Comparison of ENCODE assay signal across 27 cellular contexts in the genomic region with DNA sequence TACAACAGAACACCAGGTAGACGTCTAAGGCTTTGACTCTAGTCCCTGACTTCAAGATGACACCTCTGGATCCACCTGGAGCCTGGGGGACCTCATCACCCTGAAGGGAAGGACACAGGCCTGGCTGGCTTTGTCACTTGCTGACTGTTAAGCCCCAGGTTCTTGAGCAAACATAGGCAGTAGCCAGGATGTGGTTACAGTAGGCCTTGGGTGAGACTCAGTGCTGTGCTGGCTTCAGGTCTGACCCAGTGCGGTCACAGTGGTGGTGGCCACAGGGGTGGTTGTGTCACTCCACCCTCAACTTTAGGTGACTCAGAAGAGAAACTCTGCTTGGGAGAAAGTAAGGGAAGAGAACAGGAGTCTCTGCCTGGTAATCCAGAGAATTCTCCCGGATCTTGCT.
"Had no signal": no experiment of that assay in that cellular context is flagged by ENCODE, and none has a peak within 500 bp of the region (broad histone marks: within the 10 kb centered on the region; RNA-seq: fewer than 3 reads in every experiment).

No MANE protein-coding gene starts in this region.

- H3K4me3 Mint-ChIP-seq: activated naive CD4-positive, alpha-beta T cell treated with anti-CD3 and anti-CD28 coated beads for 36 hours; activated naive CD8-positive, alpha-beta T cell treated with anti-CD3 and anti-CD28 coated beads, Interleukin-2, amount 10 ng/mL, durations not matched to agents 7 days and 5 days; neural crest cell; stimulated activated naive B cell treated with anti-CD40 and anti-IgM and Interleukin-4, amounts not matched to agents 10 μg/mL and 1 μg/mL and 100 μg/mL, for 72 hours; type B pancreatic cell had no signal

- H3K9me3 Mint-ChIP-seq: activated naive CD8-positive, alpha-beta T cell treated with anti-CD3 and anti-CD28 coated beads, Interleukin-2, amount 10 ng/mL, durations not matched to agents 7 days and 5 days; type B pancreatic cell had no signal

- H3K9me3 ChIP-seq: colonic mucosa, esophagus muscularis mucosa, gastrocnemius medialis, thoracic aorta, vagina had no signal

- H3K27ac ChIP-seq: colonic mucosa, dorsolateral prefrontal cortex, esophagus muscularis mucosa, gastrocnemius medialis, thoracic aorta, vagina had no signal

- DNase-seq: activated CD4-positive, alpha-beta T cell treated with anti-CD3 and anti-CD28 coated beads for 4 hours; activated CD4-positive, alpha-beta T cell treated with anti-CD3 and anti-CD28 coated beads, Interleukin-2, amount 50 U/mL, for 48 hours; activated CD4-positive, CD25-positive, alpha-beta regulatory T cell; activated naive CD4-positive, alpha-beta T cell treated with anti-CD3 and anti-CD28 coated beads for 36 hours; activated naive CD8-positive, alpha-beta T cell treated with anti-CD3 and anti-CD28 coated beads, Interleukin-2, amount 10 ng/mL, durations not matched to agents 7 days and 5 days; activated T-cell treated with anti-CD3 and anti-CD28 coated beads, Interleukin-2, amount 50 U/mL, for 48 hours; amniotic stem cell; colonic mucosa; dorsolateral prefrontal cortex; gastrocnemius medialis; head of caudate nucleus; hypothalamus; left cardiac atrium; mesenchymal stem cell; occipital lobe; posterior cingulate gyrus; stimulated activated CD4-positive, alpha-beta T cell treated with anti-CD3 and anti-CD28 coated beads, Interleukin-15, amount 100 ng/mL, for 24 hours; stimulated activated CD4-positive, alpha-beta T cell treated with anti-CD3 and anti-CD28 coated beads, Interleukin-2, amount 100 ng/mL, for 48 hours; stimulated activated CD8-positive, alpha-beta memory T cell treated with anti-CD3 and anti-CD28 coated beads, Interleukin-4, amount 100 ng/mL, for 48 hours; stimulated activated naive B cell treated with anti-CD40 and anti-IgM and Interleukin-4, amounts not matched to agents 10 μg/mL and 1 μg/mL and 100 μg/mL, for 72 hours had no signal

- H3K27ac Mint-ChIP-seq: activated naive CD4-positive, alpha-beta T cell treated with anti-CD3 and anti-CD28 coated beads for 36 hours; activated naive CD8-positive, alpha-beta T cell treated with anti-CD3 and anti-CD28 coated beads, Interleukin-2, amount 10 ng/mL, durations not matched to agents 7 days and 5 days; stimulated activated naive B cell treated with anti-CD40 and anti-IgM and Interleukin-4, amounts not matched to agents 10 μg/mL and 1 μg/mL and 100 μg/mL, for 72 hours; type B pancreatic cell had no signal

- H3K36me3 Mint-ChIP-seq: activated naive CD8-positive, alpha-beta T cell treated with anti-CD3 and anti-CD28 coated beads, Interleukin-2, amount 10 ng/mL, durations not matched to agents 7 days and 5 days; stimulated activated naive B cell treated with anti-CD40 and anti-IgM and Interleukin-4, amounts not matched to agents 10 μg/mL and 1 μg/mL and 100 μg/mL, for 72 hours; type B pancreatic cell had no signal

- ATAC-seq: gastrocnemius medialis; left cardiac atrium; sciatic nerve; stimulated activated naive B cell treated with anti-CD40 and anti-IgM and Interleukin-4, amounts not matched to agents 10 μg/mL and 1 μg/mL and 100 μg/mL, for 72 hours had no signal

- H3K27me3 Mint-ChIP-seq: type B pancreatic cell had no signal

- H3K4me2 ChIP-seq: smooth muscle cell had no signal

- H3K36me3 ChIP-seq: colonic mucosa, esophagus muscularis mucosa, gastrocnemius medialis, thoracic aorta, vagina had no signal

- H3K4me1 Mint-ChIP-seq: activated naive CD8-positive, alpha-beta T cell treated with anti-CD3 and anti-CD28 coated beads, Interleukin-2, amount 10 ng/mL, durations not matched to agents 7 days and 5 days; neural crest cell; stimulated activated naive B cell treated with anti-CD40 and anti-IgM and Interleukin-4, amounts not matched to agents 10 μg/mL and 1 μg/mL and 100 μg/mL, for 72 hours had no signal

- H3K27me3 ChIP-seq: colonic mucosa, gastrocnemius medialis, vagina had no signal

- H3K4me1 ChIP-seq: colonic mucosa, esophagus muscularis mucosa, gastrocnemius medialis, vagina had no signal

- H3K4me3 ChIP-seq: colonic mucosa, dorsolateral prefrontal cortex, esophagus muscularis mucosa, gastrocnemius medialis, smooth muscle cell, thoracic aorta, vagina had no signal
